In genomic region chr3:113141543-113141942, GRCh38 we compare ENCODE assay signal across 16 cellular contexts.
DNase-seq lines count a peak whose midpoint lies in the region; ATAC-seq, FAIRE-seq and TF ChIP-seq lines count a peak whose summit lies in the region.
"Had no signal": no experiment of that assay in that cellular context is flagged by ENCODE, and none has a peak within 500 bp of the region (broad histone marks: within the 10 kb centered on the region; RNA-seq: fewer than 3 reads in every experiment).

No MANE protein-coding gene starts in this region.

- peak overlapping the region; percentile 74 for H3K27ac ChIP-seq in suprapubic skin
- H3K27ac ChIP-seq: A549 had no signal

- no peak for ATAC-seq in GM21737 (IDR thresholded peaks at IDR 0.05; ENCODE audit: unreplicated experiment)
- ATAC-seq: A549 had no signal

- no peaks in the 10 kb centered on the region for H3K36me3 ChIP-seq in suprapubic skin

- H3K9me3 ChIP-seq in suprapubic skin = no peaks in the 10 kb centered on the region

- no peak for TF ChIP-seq EP300 in suprapubic skin (IDR thresholded peaks at IDR 0.05)

- no peaks in the 10 kb centered on the region for H3K27me3 ChIP-seq in suprapubic skin

- WGBS in suprapubic skin = 64% methylated on average over 2 of the region's 2 CpGs

- no peak for TF ChIP-seq POLR2A in suprapubic skin (IDR thresholded peaks at IDR 0.05)

- H3K4me3 ChIP-seq in suprapubic skin = no peak overlapping the region
- H3K4me3 ChIP-seq: A549 had no signal

- FAIRE-seq in endometrium (lab: Jason Lieb, UNC) = peak; percentile 37
- FAIRE-seq: A549, D721Med, RCC 7860 had no signal

- peak; percentile 82 for DNase-seq in NCI-H1048 (lab: John Stamatoyannopoulos, UW)
- DNase-seq in NCI-H2081 treated with DMSO at 0.1 percent for 48 hours (lab: John Stamatoyannopoulos, UW) = peak; percentile 48
- no peak for DNase-seq in suprapubic skin (ENCODE audit: low spot score in 2 of 2)
- DNase-seq in NCI-H226 = no peak
- DNase-seq in cerebellar nuclear complex (lab: John Stamatoyannopoulos, UW) = no peak
- DNase-seq: DMS79, NCI-H1417 treated with DMSO at 0.1 percent for 48 hours, NCI-H1930, NCI-H510A, NCI-H82, OCI-M1 had no signal

- H3K4me1 ChIP-seq in suprapubic skin = peaks cover 58% of the 10 kb centered on the region
- H3K4me1 ChIP-seq: A549 had no signal

- no peak for TF ChIP-seq CTCF in suprapubic skin (IDR thresholded peaks at IDR 0.05)

Comparison
In these comparisons a context has a peak if more than half of its experiments do, and no peak if none do; other contexts are left out.
1. DNase-seq: peak in NCI-H1048 (single experiment) and NCI-H2081 treated with DMSO at 0.1 percent for 48 hours (single experiment); none in suprapubic skin (0 of 2), NCI-H226 (single experiment) and cerebellar nuclear complex (0 of 2).